In genomic region chr22:39021552-39022250, GRCh38 we compare ENCODE assay signal across 9 cellular contexts. TPM values are rescaled to one million over a fixed set of nuclear protein-coding genes. Genes with fewer than 3 reads are reported as not detected.
DNase-seq lines count a peak whose midpoint lies in the region; ATAC-seq and TF ChIP-seq lines count a peak whose summit lies in the region.
"Had no signal": no experiment of that assay in that cellular context is flagged by ENCODE, and none has a peak within 500 bp of the region (broad histone marks: within the 10 kb centered on the region; RNA-seq: fewer than 3 reads in every experiment).

No MANE protein-coding gene starts in this region.

- no peak for DNase-seq in BJ (ENCODE audit: low read depth)
- no peak for DNase-seq in MM.1S
- DNase-seq in effector memory CD8-positive, alpha-beta T cell, result no peak
- no peak for DNase-seq in neural progenitor cell (ENCODE audit: low spot score)
- DNase-seq in NCI-H1436 treated with DMSO at 0.1 percent for 48 hours (lab: John Stamatoyannopoulos, UW), result no peak

- POLR2A ChIA-PET in BJ (lab: Charles Lee), result no interaction called here

- H3K27me3 Mint-ChIP-seq in effector memory CD8-positive, alpha-beta T cell, result no peaks in the 10 kb centered on the region
- peaks cover 14% of the 10 kb centered on the region for H3K27me3 Mint-ChIP-seq in neural progenitor cell (ENCODE audit: insufficient read depth, low read depth)

- H3K27ac Mint-ChIP-seq in effector memory CD8-positive, alpha-beta T cell, result peak overlapping the region; percentile 98
- peak overlapping the region; percentile 92 for H3K27ac Mint-ChIP-seq in neural progenitor cell

- H4K20me1 ChIP-seq in MM.1S (ENCODE audit: insufficient read depth, low read length), result no peaks in the 10 kb centered on the region
- no peaks in the 10 kb centered on the region for H4K20me1 ChIP-seq in neural progenitor cell (ENCODE audit: low read depth)

- H3K4me3 ChIP-seq in BJ (ENCODE audit: low read depth, low read length) (peak overlapping the region; percentile 33), MM.1S (ENCODE audit: low read length) (peak overlapping the region; percentile 83), neural progenitor cell (no peak overlapping the region)

- H3K4me2 ChIP-seq in MM.1S (ENCODE audit: low read depth, low read length), result peak overlapping the region; percentile 56
- no peak overlapping the region for H3K4me2 ChIP-seq in neural progenitor cell

- peaks cover 51 to 55% of the 10 kb centered on the region in 2 donors for H3K4me1 Mint-ChIP-seq in effector memory CD8-positive, alpha-beta T cell (ENCODE audit: low read depth in 2 of 2)
- H3K4me1 Mint-ChIP-seq in neural progenitor cell, result peaks cover 31% of the 10 kb centered on the region

- H3K36me3 ChIP-seq in BJ (ENCODE audit: control insufficient read depth, insufficient read depth, low read length), result peaks cover 3% of the 10 kb centered on the region
- no peaks in the 10 kb centered on the region; the same call in 1 of the 2 replicates for H3K36me3 ChIP-seq in MM.1S (replicated peaks; ENCODE audit: insufficient read depth, low read length)
- no peaks in the 10 kb centered on the region for H3K36me3 ChIP-seq in neural progenitor cell

- H3K9me3 Mint-ChIP-seq in effector memory CD8-positive, alpha-beta T cell, result no peaks in the 10 kb centered on the region
- H3K9me3 Mint-ChIP-seq in neural progenitor cell, result no peaks in the 10 kb centered on the region

- H3K36me3 Mint-ChIP-seq in effector memory CD8-positive, alpha-beta T cell (ENCODE audit: insufficient read depth), result peaks cover 78% of the 10 kb centered on the region
- H3K36me3 Mint-ChIP-seq in neural progenitor cell, result no peaks in the 10 kb centered on the region

- H2AFZ ChIP-seq in MM.1S (ENCODE audit: low read length) (no peak overlapping the region), neural progenitor cell (replicated peaks) (no peak overlapping the region)

- H3K9ac ChIP-seq in MM.1S (ENCODE audit: low read length) (peak overlapping the region; percentile 73), neural progenitor cell (no peak overlapping the region)

- H3K4me1 ChIP-seq in MM.1S (ENCODE audit: low read length) (peaks cover 30% of the 10 kb centered on the region), neural progenitor cell (peaks cover 15% of the 10 kb centered on the region)

- H3K27me3 ChIP-seq in BJ (ENCODE audit: control insufficient read depth, insufficient read depth, low read length) (no peaks in the 10 kb centered on the region), MM.1S (replicated peaks; ENCODE audit: insufficient read depth, low read length) (no peaks in the 10 kb centered on the region), neural progenitor cell (no peaks in the 10 kb centered on the region)

- H3K9me3 ChIP-seq in MM.1S (replicated peaks; ENCODE audit: insufficient read depth, low read length), result no peaks in the 10 kb centered on the region
- H3K9me3 ChIP-seq in neural progenitor cell (ENCODE audit: low read depth), result no peaks in the 10 kb centered on the region

- H3K79me2 ChIP-seq in MM.1S (ENCODE audit: low read length) (peaks cover 68% of the 10 kb centered on the region), neural progenitor cell (ENCODE audit: low read depth) (no peaks in the 10 kb centered on the region)

- H3K27ac ChIP-seq in MM.1S (ENCODE audit: low read length), result peak overlapping the region; percentile 58; the same call in 1 of the 2 replicates
- H3K27ac ChIP-seq in neural progenitor cell, result no peak overlapping the region

- CTCF ChIA-PET in BJ (lab: Yijun Ruan, JAX), result no interaction called here

- no peak for TF ChIP-seq CTCF in BJ (IDR thresholded peaks at IDR 0.05; ENCODE audit: insufficient read depth, low read depth, low read length)
- no peak for TF ChIP-seq CTCF in MM.1S (IDR thresholded peaks at IDR 0.05; ENCODE audit: low read length)
- no peak for TF ChIP-seq CTCF in neural progenitor cell (IDR thresholded peaks at IDR 0.05)

- H3F3A ChIP-seq in MM.1S (ENCODE audit: insufficient read depth, low read length) (peaks cover 38% of the 10 kb centered on the region), neural progenitor cell (ENCODE audit: low read depth) (peaks cover 7% of the 10 kb centered on the region)

- no peaks in the 10 kb centered on the region for H3K9me2 ChIP-seq in MM.1S (replicated peaks; ENCODE audit: insufficient read depth, low read length)

- ATAC-seq in effector memory CD8-positive, alpha-beta T cell (replicated peaks), result no peak
- ATAC-seq in GM18517 (IDR thresholded peaks at IDR 0.05; ENCODE audit: unreplicated experiment) (no peak), GM21529 (IDR thresholded peaks at IDR 0.05; ENCODE audit: unreplicated experiment) (no peak), GM18858 (IDR thresholded peaks at IDR 0.05; ENCODE audit: unreplicated experiment) (no peak)

- H3K4me3 Mint-ChIP-seq in effector memory CD8-positive, alpha-beta T cell, result peak overlapping the region; percentile 98 to 99
- peak overlapping the region; percentile 57 for H3K4me3 Mint-ChIP-seq in neural progenitor cell

RNA-seq across cellular contexts. Expression of gene APOBEC3D, which starts 0.8 kb away (rescaled TPM):
- polyA plus RNA-seq in BJ (2011; rRNA removed), result 0.60 and 0.75 TPM in 2 replicates
- 1.7 and 2.1 TPM in 2 replicates for polyA minus RNA-seq in BJ (2011; rRNA and poly(A)+ RNA removed)
- total RNA-seq in neural progenitor cell (ENCODE audit: low replicate concordance), result 0.26 and 0.87 TPM in 2 replicates
- total RNA-seq: HT1080 had no signal

RNA-seq across cellular contexts. Expression of gene APOBEC3C, which starts 7.6 kb away (rescaled TPM):
- 20.4 and 20.9 TPM in 2 replicates for polyA plus RNA-seq in BJ (2011; rRNA removed)
- 17.0 and 19.4 TPM in 2 replicates for polyA minus RNA-seq in BJ (2011; rRNA and poly(A)+ RNA removed)
- total RNA-seq in neural progenitor cell (ENCODE audit: low replicate concordance), result 3.0 and 4.6 TPM in 2 replicates

RNA-seq across cellular contexts. Expression of gene APOBEC3F, which starts 19.0 kb away (rescaled TPM):
- 8.6 and 9.1 TPM in 2 replicates for polyA plus RNA-seq in BJ (2011; rRNA removed)
- polyA minus RNA-seq in BJ (2011; rRNA and poly(A)+ RNA removed), result 7.7 and 10.0 TPM in 2 replicates
- total RNA-seq in neural progenitor cell (ENCODE audit: low replicate concordance), result 0.45 and 2.8 TPM in 2 replicates

RNA-seq across cellular contexts. Expression of gene APOBEC3B, which starts 39.6 kb away (rescaled TPM):
- polyA plus RNA-seq in BJ (2011; rRNA removed), result 14.2 and 16.0 TPM in 2 replicates
- polyA minus RNA-seq in BJ (2011; rRNA and poly(A)+ RNA removed), result 6.7 and 10.0 TPM in 2 replicates
- not detected in 2 replicates for total RNA-seq in neural progenitor cell (ENCODE audit: low replicate concordance)

RNA-seq across cellular contexts. Expression of gene APOBEC3G, which starts 55.4 kb away (rescaled TPM):
- 7.3 TPM in 2 replicates for polyA plus RNA-seq in BJ (2011; rRNA removed)
- polyA minus RNA-seq in BJ (2011; rRNA and poly(A)+ RNA removed), result 3.1 and 4.5 TPM in 2 replicates
- 0.30 and 0.90 TPM in 2 replicates for total RNA-seq in neural progenitor cell (ENCODE audit: low replicate concordance)
